ENCODE assay signal across 8 cellular contexts in the genomic region with DNA sequence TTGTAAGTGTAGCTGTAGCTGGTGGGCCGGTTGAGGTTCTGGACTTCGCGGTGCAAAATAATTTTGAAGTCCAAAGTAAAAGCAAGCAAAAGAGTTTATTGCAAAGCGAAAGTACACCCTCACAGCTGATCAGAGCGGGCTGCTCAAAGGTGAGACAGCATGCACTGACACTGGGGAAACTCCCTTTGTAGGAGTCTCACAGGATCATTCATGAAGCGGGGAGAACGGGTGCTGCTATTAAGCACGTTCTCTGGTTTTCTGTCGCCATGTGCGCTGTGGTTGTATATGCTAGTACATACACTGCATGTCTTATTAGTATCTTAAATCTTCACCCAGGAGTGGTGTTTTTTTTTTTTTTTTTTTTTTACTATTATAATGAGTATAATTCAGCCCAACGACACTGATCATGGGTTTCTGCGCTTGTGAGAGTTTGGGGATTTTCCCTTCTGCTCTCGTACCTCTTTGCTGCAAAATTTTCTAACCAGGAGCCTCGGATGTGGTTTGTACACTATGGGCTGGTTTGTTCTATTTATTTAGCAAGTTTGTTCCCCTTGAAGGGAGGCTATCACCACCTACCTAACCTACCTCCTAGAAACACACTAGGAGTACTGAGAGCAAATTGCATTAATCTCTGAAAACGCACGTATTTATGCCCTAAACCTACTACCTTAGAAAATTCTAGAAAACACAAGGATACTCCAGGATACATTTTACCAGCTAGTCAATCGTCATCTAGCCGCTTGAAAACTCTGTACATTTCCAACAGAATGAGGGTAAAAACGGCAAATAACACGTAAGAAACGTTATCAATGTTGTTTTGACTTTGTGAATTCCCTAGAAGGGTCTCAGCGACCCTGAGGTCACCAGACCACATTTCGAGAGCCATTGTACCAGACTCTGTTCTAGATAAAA. TPM values are rescaled to one million over a fixed set of nuclear protein-coding genes. Genes with fewer than 3 reads are reported as not detected.
A peak's percentile ranks its signal among the peaks of the same experiment; 100 is the strongest.
DNase-seq lines count a peak whose midpoint lies in the region; ATAC-seq, FAIRE-seq and TF ChIP-seq lines count a peak whose summit lies in the region.

No MANE protein-coding gene starts in this region.

- no peaks in the 10 kb centered on the region for H3K9me2 ChIP-seq in DOHH2 (replicated peaks; ENCODE audit: control insufficient read depth, low read length)

- peak overlapping the region; percentile 93 for H3K4me3 ChIP-seq in DOHH2 (ENCODE audit: low read length)
- H3K4me3 ChIP-seq in endothelial cell of umbilical vein (replicated peaks in 1 of 3; ENCODE audit: insufficient read depth in 1 of 3, low read depth in 1 of 3, low read length in 3 of 3): peak overlapping the region; percentile 95 to 99 (median 96)
- H3K4me3 ChIP-seq in thyroid gland (replicated peaks in 1 of 3): peak overlapping the region; percentile 71 to 84 (median 75)

- no peak for FAIRE-seq in endothelial cell of umbilical vein (lab: Jason Lieb, UNC)

- H3K27ac ChIP-seq in DOHH2 (ENCODE audit: low read depth, low read length) (peak overlapping the region; percentile 59), endothelial cell of umbilical vein (ENCODE audit: insufficient read depth, low read depth, low read length) (peak overlapping the region; percentile 76), thyroid gland (peak overlapping the region in 2 of 3 donors; percentile 90)

- peak overlapping the region; percentile 90 for H3K4me3 Mint-ChIP-seq in osteocyte (ENCODE audit: unreplicated experiment)

- H3K79me2 ChIP-seq in DOHH2 (ENCODE audit: control insufficient read depth, low read length) (peaks cover 46% of the 10 kb centered on the region), endothelial cell of umbilical vein (ENCODE audit: control insufficient read depth, insufficient read depth, low read length) (peaks cover 6% of the 10 kb centered on the region)

- peak overlapping the region; percentile 90 for H3K27ac Mint-ChIP-seq in osteocyte (ENCODE audit: unreplicated experiment)

- BruUV-seq in endothelial cell of umbilical vein (replicated peaks; lab: Mats Ljungman, UMichigan): no TSS peak

- peak; percentile 49 to 56 for DNase-seq in Kasumi-1 (lab: John Stamatoyannopoulos, UW)
- peak; percentile 33 to 55 (median 45) for DNase-seq in activated CD8-positive, alpha-beta memory T cell treated with anti-CD3 and anti-CD28 coated beads for 48 hours (ENCODE audit: low read depth in 2 of 3, low spot score in 2 of 3)
- DNase-seq in endothelial cell of umbilical vein (ENCODE audit: low read depth, low spot score): no peak
- DNase-seq in osteocyte (ENCODE audit: extremely low spot score, unreplicated experiment): no peak
- DNase-seq in thyroid gland: no peak
- DNase-seq in NCI-H510A (lab: John Stamatoyannopoulos, UW): no peak

- peak overlapping the region; percentile 92 for H3K4me2 ChIP-seq in DOHH2 (ENCODE audit: low read length)
- peak overlapping the region; percentile 97 for H3K4me2 ChIP-seq in endothelial cell of umbilical vein (ENCODE audit: insufficient read depth, low read length)

- peak overlapping the region; percentile 99 for H2AFZ ChIP-seq in endothelial cell of umbilical vein (ENCODE audit: low read depth, low read length)

- POLR2A ChIA-PET in endothelial cell of umbilical vein (lab: Charles Lee): no interaction called here

- no peaks in the 10 kb centered on the region for H3K27me3 ChIP-seq in DOHH2 (ENCODE audit: control insufficient read depth, low read length)
- no peaks in the 10 kb centered on the region for H3K27me3 ChIP-seq in endothelial cell of umbilical vein (ENCODE audit: control insufficient read depth in 2 of 2, insufficient read depth in 2 of 2, low read length in 2 of 2)
- H3K27me3 ChIP-seq in thyroid gland: no peaks in the 10 kb centered on the region

- H3K36me3 Mint-ChIP-seq in osteocyte (ENCODE audit: unreplicated experiment): no peaks in the 10 kb centered on the region

- peak; percentile 55 for ATAC-seq in GM21717 (IDR thresholded peaks at IDR 0.05; ENCODE audit: unreplicated experiment)

- peaks cover 35% of the 10 kb centered on the region for H3K4me1 Mint-ChIP-seq in osteocyte (ENCODE audit: unreplicated experiment)

- TF ChIP-seq POLR2A in endothelial cell of umbilical vein (IDR thresholded peaks at IDR 0.05; ENCODE audit: low read depth, low read length): no peak
- TF ChIP-seq POLR2A in thyroid gland (IDR thresholded peaks at IDR 0.05): no peak

- H3K27me3 Mint-ChIP-seq in osteocyte (ENCODE audit: unreplicated experiment): no peaks in the 10 kb centered on the region

- TF ChIP-seq CTCF in DOHH2 (IDR thresholded peaks at IDR 0.05; ENCODE audit: low read depth, low read length, poor library complexity, severe bottlenecking) (no peak), endothelial cell of umbilical vein (IDR thresholded peaks at IDR 0.05; ENCODE audit: extremely low read depth in 1 of 2, insufficient read depth in 1 of 2, low read depth in 1 of 2, low read length in 2 of 2) (no peak), osteocyte (IDR thresholded peaks at IDR 0.05) (no peak), thyroid gland (IDR thresholded peaks at IDR 0.05) (no peak)

- H4K20me1 ChIP-seq in DOHH2 (ENCODE audit: control insufficient read depth, insufficient read depth, low read depth, low read length) (no peaks in the 10 kb centered on the region), endothelial cell of umbilical vein (replicated peaks; ENCODE audit: control insufficient read depth, extremely low read depth, insufficient read depth, low read length) (no peaks in the 10 kb centered on the region)

- no peaks in the 10 kb centered on the region for H3K9me3 Mint-ChIP-seq in osteocyte (ENCODE audit: unreplicated experiment)

- intact Hi-C loops in endothelial cell of umbilical vein (cut with micrococcal nuclease): loop anchor here (5.0 to 10.0 kb wide), 4 partner anchors 302 to 902 kb away; no protein-coding TSS in a partner anchor
- intact Hi-C loops in thyroid gland (cut with DNase I): loop anchor here (5.0 to 10.0 kb wide), 2 partner anchors 142 to 230 kb away; a partner anchor contains a TSS

- dilution Hi-C loops in endothelial cell of umbilical vein (cut with MboI; ENCODE audit: extremely low pct_ligation_motif_present, low sequenced_read_pairs): no loop called here

- 48 to 50% methylated on average over 23 of the region's 23 CpGs for WGBS in thyroid gland, 2 donors

- H3F3A ChIP-seq in DOHH2 (ENCODE audit: control insufficient read depth, insufficient read depth): peaks cover 7% of the 10 kb centered on the region; the same call in 1 of the 2 replicates

- H3K9me1 ChIP-seq in endothelial cell of umbilical vein (replicated peaks; ENCODE audit: control insufficient read depth, extremely low read depth, insufficient read depth, low read length): no peaks in the 10 kb centered on the region

- CTCF ChIA-PET in endothelial cell of umbilical vein (lab: Charles Lee): interaction anchor here (0.8 to 1.9 kb wide), 6 partner anchors 21 to 1672 kb away, joined by 3 to 10 read pairs (median 4); no protein-coding TSS in a partner anchor

- peak overlapping the region; percentile 85 for H3K9ac ChIP-seq in endothelial cell of umbilical vein (replicated peaks; ENCODE audit: extremely low read depth, insufficient read depth, low read length)

- peaks cover 30% of the 10 kb centered on the region for H3K4me1 ChIP-seq in DOHH2 (ENCODE audit: control insufficient read depth, low read length)
- H3K4me1 ChIP-seq in endothelial cell of umbilical vein (ENCODE audit: control insufficient read depth, extremely low read depth, insufficient read depth, low read length): peaks cover 10% of the 10 kb centered on the region
- H3K4me1 ChIP-seq in thyroid gland: peaks cover 12 to 27% of the 10 kb centered on the region in 2 donors

- peaks cover 15% of the 10 kb centered on the region for H3K36me3 ChIP-seq in DOHH2 (ENCODE audit: control insufficient read depth, low read length)
- peaks cover 0 to 6% of the 10 kb centered on the region in 2 experiments for H3K36me3 ChIP-seq in endothelial cell of umbilical vein (ENCODE audit: control insufficient read depth in 2 of 2, extremely low read depth in 1 of 2, insufficient read depth in 2 of 2, low read length in 2 of 2)
- no peaks in the 10 kb centered on the region for H3K36me3 ChIP-seq in thyroid gland

- H3K9me3 ChIP-seq in DOHH2 (ENCODE audit: control insufficient read depth, insufficient read depth, low read length): no peaks in the 10 kb centered on the region
- no peaks in the 10 kb centered on the region for H3K9me3 ChIP-seq in endothelial cell of umbilical vein (replicated peaks; ENCODE audit: control insufficient read depth, insufficient read depth, low read length)
- no peaks in the 10 kb centered on the region for H3K9me3 ChIP-seq in thyroid gland

TF ChIP-seq in endothelial cell of umbilical vein, 7 proteins besides CTCF, POLR2A, EP300 and RAD21:
- no peak for TF ChIP-seq GATA2 (IDR thresholded peaks at IDR 0.05; ENCODE audit: insufficient read depth, insufficient read length, low read depth, low read length)
- TF ChIP-seq POLR2AphosphoS5 (IDR thresholded peaks at IDR 0.05; ENCODE audit: insufficient read depth, low read depth, low read length): no peak
- TF ChIP-seq, protein P1, sequence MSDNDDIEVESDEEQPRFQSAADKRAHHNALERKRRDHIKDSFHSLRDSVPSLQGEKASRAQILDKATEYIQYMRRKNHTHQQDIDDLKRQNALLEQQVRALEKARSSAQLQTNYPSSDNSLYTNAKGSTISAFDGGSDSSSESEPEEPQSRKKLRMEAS (IDR thresholded peaks at IDR 0.05; ENCODE audit: insufficient read depth, insufficient read length): no peak
- no peak for TF ChIP-seq JUN (IDR thresholded peaks at IDR 0.05; ENCODE audit: borderline replicate concordance, insufficient read depth, insufficient read length, low read depth)
- no peak for TF ChIP-seq FOS (IDR thresholded peaks at IDR 0.05; ENCODE audit: borderline replicate concordance, insufficient read depth, low read length)
- no peak for TF ChIP-seq EZH2 (IDR thresholded peaks at IDR 0.05; ENCODE audit: borderline replicate concordance, low read depth, low read length, severe bottlenecking)
- TF ChIP-seq MYC (IDR thresholded peaks at IDR 0.05; ENCODE audit: low read depth, low read length): no peak

RNA-seq across cellular contexts. Expression of a gene that starts 1.3 kb away (rescaled TPM):
- total RNA-seq in endothelial cell of umbilical vein: 9.8 and 10.1 TPM in 2 replicates
- polyA plus RNA-seq in endothelial cell of umbilical vein: 0.96 and 1.6 TPM in 2 replicates
- polyA plus RNA-seq in endothelial cell of umbilical vein (2011; cell fraction: cytosol; rRNA removed): 1.5 and 1.7 TPM in 2 replicates
- polyA plus RNA-seq in endothelial cell of umbilical vein (2011; cell fraction: nucleus; rRNA removed): 2.5 and 3.9 TPM in 2 replicates
- polyA plus RNA-seq in endothelial cell of umbilical vein (2012): 3.7 and 5.7 TPM in 2 replicates
- 3.8 and 4.4 TPM in 2 replicates for polyA minus RNA-seq in endothelial cell of umbilical vein
- polyA minus RNA-seq in endothelial cell of umbilical vein (2011; cell fraction: cytosol; rRNA and poly(A)+ RNA removed): 8.3 TPM
- 5.5 and 8.2 TPM in 2 replicates for polyA minus RNA-seq in endothelial cell of umbilical vein (2011; cell fraction: nucleus; rRNA and poly(A)+ RNA removed)
- total RNA-seq in osteocyte: 12.3 and 12.4 TPM in 2 replicates
- total RNA-seq in thyroid gland: 10 to 100 TPM in 2 of 4 donors, 1 to 10 TPM in 2; 9.3 to 13.3 (median 10.4) TPM

Comparison
In these comparisons a context has a peak if more than half of its experiments do, and no peak if none do; other contexts are left out.
1. DNase-seq: peak in Kasumi-1 (2 of 2) and activated CD8-positive, alpha-beta memory T cell treated with anti-CD3 and anti-CD28 coated beads for 48 hours (3 of 3); none in endothelial cell of umbilical vein (single experiment), osteocyte (single experiment), thyroid gland (0 of 2) and NCI-H510A (single experiment).
2. Peak in every context shown above with its lines, with median percentiles within 50 percentile points of each other: H3K27ac ChIP-seq and H3K4me3 ChIP-seq.